Comparison of ENCODE assay signal across 12 cellular contexts in genomic region chr10:97642471-97643159, GRCh38. TPM values are rescaled to one million over a fixed set of nuclear protein-coding genes. Genes with fewer than 3 reads are reported as not detected.
DNase-seq lines count a peak whose midpoint lies in the region; ATAC-seq, FAIRE-seq and TF ChIP-seq lines count a peak whose summit lies in the region.
"Not testable (repeated sequence)": the region's sequence is repeated elsewhere in the genome, so short reads cannot be mapped to it uniquely, and the experiment has no call there.
"Had no signal": no experiment of that assay in that cellular context is flagged by ENCODE, and none has a peak within 500 bp of the region (broad histone marks: within the 10 kb centered on the region; RNA-seq: fewer than 3 reads in every experiment).

No MANE protein-coding gene starts in this region.

- H4K20me1 ChIP-seq in BLaER1 treated with 17β-estradiol and CSF1 and Interleukin-3, amounts not matched to agents 10 nM and 100 nM = peaks cover 0 to 15% (median 6%) of the 10 kb centered on the region in 11 experiments; a peak in 7 of 22 replicates
- not testable (repeated sequence) for H4K20me1 ChIP-seq in keratinocyte (ENCODE audit: control insufficient read depth, extremely low read depth, insufficient read depth, low read length)

- H3K27me3 Mint-ChIP-seq in IgD-negative memory B cell; activated B cell treated with CpG ODN at 0.5 μM for 24 hours; activated naive CD4-positive, alpha-beta T cell treated with anti-CD3 and anti-CD28 coated beads, Interleukin-2, amount 10 ng/mL, durations not matched to agents 7 days and 5 days; chondrocyte (ENCODE audit: low read depth); nephron progenitor cell (ENCODE audit: low read depth, poor library complexity); stimulated activated naive CD8-positive, alpha-beta T cell treated with anti-CD3 and anti-CD28 coated beads, Interleukin-15, amount 100 ng/mL, for 72 hours: not testable (repeated sequence)

- POLR2A ChIA-PET in activated B cell treated with CpG ODN at 0.5 μM for 24 hours (lab: Charles Lee) = interaction anchor here (0.6 to 2.4 kb wide), 2 partner anchors 44 to 94 kb away, joined by 3 to 18 read pairs; partner anchors contain the start of gene AVPI1

- H3K36me3 Mint-ChIP-seq in IgD-negative memory B cell = peaks cover 10% of the 10 kb centered on the region
- H3K36me3 Mint-ChIP-seq in activated B cell treated with CpG ODN at 0.5 μM for 24 hours (ENCODE audit: low read depth) = peaks cover 35% of the 10 kb centered on the region
- peaks cover 13% of the 10 kb centered on the region for H3K36me3 Mint-ChIP-seq in activated naive CD4-positive, alpha-beta T cell treated with anti-CD3 and anti-CD28 coated beads, Interleukin-2, amount 10 ng/mL, durations not matched to agents 7 days and 5 days
- H3K36me3 Mint-ChIP-seq in chondrocyte (ENCODE audit: low read depth) = not testable (repeated sequence)
- peaks cover 29% of the 10 kb centered on the region for H3K36me3 Mint-ChIP-seq in nephron progenitor cell (ENCODE audit: low read depth)

- not testable (repeated sequence) for ATAC-seq in activated B cell treated with CpG ODN at 0.5 μM for 24 hours (ENCODE audit: low read depth); stimulated activated naive CD8-positive, alpha-beta T cell treated with anti-CD3 and anti-CD28 coated beads, Interleukin-15, amount 100 ng/mL, for 72 hours

- intact Hi-C loops in activated B cell treated with CpG ODN at 0.5 μM for 24 hours (cut with micrococcal nuclease) = loop anchor here (10.0 kb wide), 1 partner anchor 492 kb away; the partner anchor contains the start of gene R3HCC1L

- H3K27ac ChIP-seq in BLaER1 treated with 17β-estradiol and CSF1 and Interleukin-3, amounts not matched to agents 10 nM and 100 nM = 0 out of 22 replicates have a peak overlapping the region, but pooled peaks of 1 of the 11 experiments have one; percentile 3
- H3K27ac ChIP-seq in keratinocyte (ENCODE audit: control insufficient read depth, insufficient read depth, low read length) = not testable (repeated sequence)

- not testable (repeated sequence) for H3K9me3 ChIP-seq in BLaER1 treated with 17β-estradiol and CSF1 and Interleukin-3, amounts not matched to agents 10 nM and 100 nM (replicated peaks in 1 of 11); keratinocyte (ENCODE audit: control insufficient read depth, low read depth, low read length)

- dilution Hi-C loops in keratinocyte (cut with MboI; ENCODE audit: extremely low pct_ligation_motif_present, low sequenced_read_pairs) = not testable (repeated sequence)

- not testable (repeated sequence) for TF ChIP-seq CTCF in activated B cell treated with CpG ODN at 0.5 μM for 24 hours (IDR thresholded peaks at IDR 0.05); chondrocyte (IDR thresholded peaks at IDR 0.05); keratinocyte (optimal IDR thresholded peaks at IDR 0.05 in 1 of 3, IDR thresholded peaks at IDR 0.05 in 1 of 3, conservative IDR thresholded peaks at IDR 0.05 in 1 of 3; ENCODE audit: extremely low read depth in 1 of 3, insufficient read depth in 2 of 3, low read length in 3 of 3); nephron progenitor cell (IDR thresholded peaks at IDR 0.05)

- peaks cover 13 to 47% (median 16%) of the 10 kb centered on the region in 10 experiments; a peak in 17 of 20 replicates for H3K4me1 ChIP-seq in BLaER1 treated with 17β-estradiol and CSF1 and Interleukin-3, amounts not matched to agents 10 nM and 100 nM
- peaks cover 14% of the 10 kb centered on the region for H3K4me1 ChIP-seq in keratinocyte (ENCODE audit: control insufficient read depth, extremely low read depth, insufficient read depth, low read length)

- FAIRE-seq in keratinocyte (lab: Jason Lieb, UNC) = not testable (repeated sequence)

- H3K9ac ChIP-seq in BLaER1 treated with 17β-estradiol and CSF1 and Interleukin-3, amounts not matched to agents 10 nM and 100 nM = peak overlapping the region in 2 of 11 experiments; percentile 92 to 94; a peak in 4 of 22 replicates
- H3K9ac ChIP-seq in keratinocyte (ENCODE audit: control insufficient read depth, extremely low read depth, insufficient read depth, low read length) = not testable (repeated sequence)

- H3K79me2 ChIP-seq in keratinocyte (ENCODE audit: control insufficient read depth, insufficient read depth, low read length) = peaks cover 58% of the 10 kb centered on the region

- H3K4me3 Mint-ChIP-seq in IgD-negative memory B cell (peak overlapping the region; percentile 46 to 100 (median 86)), activated B cell treated with CpG ODN at 0.5 μM for 24 hours (peak overlapping the region; percentile 41), chondrocyte (ENCODE audit: unreplicated experiment) (peak overlapping the region; percentile 98), nephron progenitor cell (peak overlapping the region; percentile 99)
- H3K4me3 Mint-ChIP-seq in activated naive CD4-positive, alpha-beta T cell treated with anti-CD3 and anti-CD28 coated beads, Interleukin-2, amount 10 ng/mL, durations not matched to agents 7 days and 5 days = peak overlapping the region; percentile 97
- peak overlapping the region; percentile 46 to 55 for H3K4me3 Mint-ChIP-seq in stimulated activated naive CD8-positive, alpha-beta T cell treated with anti-CD3 and anti-CD28 coated beads, Interleukin-15, amount 100 ng/mL, for 72 hours

- H3K9me3 Mint-ChIP-seq in IgD-negative memory B cell; activated B cell treated with CpG ODN at 0.5 μM for 24 hours; activated naive CD4-positive, alpha-beta T cell treated with anti-CD3 and anti-CD28 coated beads, Interleukin-2, amount 10 ng/mL, durations not matched to agents 7 days and 5 days; chondrocyte (ENCODE audit: low read depth); nephron progenitor cell; stimulated activated naive CD8-positive, alpha-beta T cell treated with anti-CD3 and anti-CD28 coated beads, Interleukin-15, amount 100 ng/mL, for 72 hours: not testable (repeated sequence)

- peaks cover 6 to 35% (median 12%) of the 10 kb centered on the region in 11 experiments; a peak in 14 of 22 replicates for H3K36me3 ChIP-seq in BLaER1 treated with 17β-estradiol and CSF1 and Interleukin-3, amounts not matched to agents 10 nM and 100 nM
- H3K36me3 ChIP-seq in keratinocyte (ENCODE audit: control insufficient read depth in 2 of 2, extremely low read depth in 1 of 2, insufficient read depth in 2 of 2, low read length in 2 of 2) = peaks cover 6 to 21% of the 10 kb centered on the region in 2 experiments

- H3K4me1 Mint-ChIP-seq in IgD-negative memory B cell (peaks cover 6 to 24% (median 18%) of the 10 kb centered on the region in 3 donors), activated B cell treated with CpG ODN at 0.5 μM for 24 hours (peaks cover 25% of the 10 kb centered on the region), chondrocyte (ENCODE audit: low read depth) (peaks cover 29% of the 10 kb centered on the region), nephron progenitor cell (peaks cover 28% of the 10 kb centered on the region)
- peaks cover 28% of the 10 kb centered on the region for H3K4me1 Mint-ChIP-seq in activated naive CD4-positive, alpha-beta T cell treated with anti-CD3 and anti-CD28 coated beads, Interleukin-2, amount 10 ng/mL, durations not matched to agents 7 days and 5 days
- peaks cover 29% of the 10 kb centered on the region for H3K4me1 Mint-ChIP-seq in stimulated activated naive CD8-positive, alpha-beta T cell treated with anti-CD3 and anti-CD28 coated beads, Interleukin-15, amount 100 ng/mL, for 72 hours

- H2AFZ ChIP-seq in keratinocyte (ENCODE audit: control insufficient read depth, low read length) = not testable (repeated sequence)

- peak overlapping the region in 5 of 10 experiments; percentile 80 to 83 (median 82); a peak in 7 of 20 replicates for H3K4me3 ChIP-seq in BLaER1 treated with 17β-estradiol and CSF1 and Interleukin-3, amounts not matched to agents 10 nM and 100 nM
- H3K4me3 ChIP-seq in keratinocyte (ENCODE audit: control insufficient read depth in 2 of 3, extremely low read depth in 1 of 3, insufficient read depth in 2 of 3, low read depth in 1 of 3, low read length in 3 of 3) = peak overlapping the region in 2 of 3 experiments; percentile 88 to 89

- peak overlapping the region; percentile 63 to 85 (median 74); a peak in 21 of 22 replicates for H3K4me2 ChIP-seq in BLaER1 treated with 17β-estradiol and CSF1 and Interleukin-3, amounts not matched to agents 10 nM and 100 nM
- peak overlapping the region; percentile 94 for H3K4me2 ChIP-seq in keratinocyte (ENCODE audit: control insufficient read depth, extremely low read depth, insufficient read depth, low read depth, low read length)

- H3K9me1 ChIP-seq in keratinocyte (ENCODE audit: control insufficient read depth, extremely low read depth, insufficient read depth, low read length) = not testable (repeated sequence)

- CTCF ChIA-PET in activated B cell treated with CpG ODN at 0.5 μM for 24 hours (lab: Charles Lee) = not testable (repeated sequence)
- CTCF ChIA-PET in activated naive CD4-positive, alpha-beta T cell treated with anti-CD3 and anti-CD28 coated beads, Interleukin-2, amount 10 ng/mL, durations not matched to agents 7 days and 5 days (lab: Charles Lee) = interaction anchor here (0.6 kb wide), 1 partner anchor 329 kb away, joined by 3 read pairs; no protein-coding TSS in a partner anchor

- not testable (repeated sequence) for DNase-seq in activated B cell treated with CpG ODN at 0.5 μM for 24 hours; activated naive CD4-positive, alpha-beta T cell treated with anti-CD3 and anti-CD28 coated beads, Interleukin-2, amount 10 ng/mL, durations not matched to agents 7 days and 5 days; chondrocyte (ENCODE audit: low spot score); keratinocyte (ENCODE audit: low read depth, low spot score); nephron progenitor cell; stimulated activated naive CD8-positive, alpha-beta T cell treated with anti-CD3 and anti-CD28 coated beads, Interleukin-15, amount 100 ng/mL, for 72 hours

- H3K27ac Mint-ChIP-seq in IgD-negative memory B cell (peak overlapping the region in 1 of 3 donors; percentile 96), activated B cell treated with CpG ODN at 0.5 μM for 24 hours (peak overlapping the region; percentile 5), chondrocyte (ENCODE audit: unreplicated experiment) (peak overlapping the region; percentile 98), nephron progenitor cell (peak overlapping the region; percentile 49)
- not testable (repeated sequence) for H3K27ac Mint-ChIP-seq in activated naive CD4-positive, alpha-beta T cell treated with anti-CD3 and anti-CD28 coated beads, Interleukin-2, amount 10 ng/mL, durations not matched to agents 7 days and 5 days
- H3K27ac Mint-ChIP-seq in stimulated activated naive CD8-positive, alpha-beta T cell treated with anti-CD3 and anti-CD28 coated beads, Interleukin-15, amount 100 ng/mL, for 72 hours = peak overlapping the region in 1 of 2 donors; percentile 8

- H3K27me3 ChIP-seq in BLaER1 treated with 17β-estradiol and CSF1 and Interleukin-3, amounts not matched to agents 10 nM and 100 nM; keratinocyte (ENCODE audit: control insufficient read depth, extremely low read depth, insufficient read depth, low read length): not testable (repeated sequence)

RNA-seq across cellular contexts. Expression of gene PI4K2A, which starts 2.1 kb away (rescaled TPM):
- polyA plus RNA-seq in IgD-negative memory B cell (10.0 TPM), keratinocyte (51.3 to 73.3 TPM (median 63.8 TPM) in 3 replicates)
- total RNA-seq in activated B cell treated with CpG ODN at 0.5 μM for 24 hours (15.0 and 15.1 TPM in 2 replicates), chondrocyte (20.1 to 20.9 TPM (median 20.1 TPM) in 3 replicates)
- polyA plus RNA-seq in keratinocyte (2011; ENCODE audit: low read depth) = 15.0 TPM
- polyA plus RNA-seq in keratinocyte (2011; cell fraction: cytosol; rRNA removed) = 63.5 and 72.3 TPM in 2 replicates
- 77.0 and 83.5 TPM in 2 replicates for polyA plus RNA-seq in keratinocyte (2011; cell fraction: nucleus; rRNA removed)
- 43.1 and 51.3 TPM in 2 replicates for polyA plus RNA-seq in keratinocyte (2012; ENCODE audit: low replicate concordance)
- 44.8 to 69.0 TPM (median 54.8 TPM) in 3 replicates for polyA minus RNA-seq in keratinocyte
- 37.0 TPM for polyA minus RNA-seq in keratinocyte (2011; cell fraction: cytosol; rRNA and poly(A)+ RNA removed)
- 29.9 and 44.9 TPM in 2 replicates for polyA minus RNA-seq in keratinocyte (2011; cell fraction: nucleus; rRNA and poly(A)+ RNA removed)

RNA-seq across cellular contexts. Expression of gene MORN4, which starts 9.3 kb away (rescaled TPM):
- polyA plus RNA-seq in IgD-negative memory B cell (2.1 TPM), keratinocyte (9.1 to 12.6 TPM (median 10.3 TPM) in 3 replicates)
- total RNA-seq in activated B cell treated with CpG ODN at 0.5 μM for 24 hours (1.5 and 2.9 TPM in 2 replicates), chondrocyte (11.3 to 13.7 TPM (median 11.8 TPM) in 3 replicates)
- 2.9 TPM for polyA plus RNA-seq in keratinocyte (2011; ENCODE audit: low read depth)
- polyA plus RNA-seq in keratinocyte (2011; cell fraction: cytosol; rRNA removed) = 11.7 and 13.4 TPM in 2 replicates
- 8.6 and 10.0 TPM in 2 replicates for polyA plus RNA-seq in keratinocyte (2011; cell fraction: nucleus; rRNA removed)
- polyA plus RNA-seq in keratinocyte (2012; ENCODE audit: low replicate concordance) = 8.6 and 13.0 TPM in 2 replicates
- polyA minus RNA-seq in keratinocyte = 3.0 to 4.8 TPM (median 3.9 TPM) in 3 replicates
- 3.5 TPM for polyA minus RNA-seq in keratinocyte (2011; cell fraction: cytosol; rRNA and poly(A)+ RNA removed)
- 2.8 and 4.3 TPM in 2 replicates for polyA minus RNA-seq in keratinocyte (2011; cell fraction: nucleus; rRNA and poly(A)+ RNA removed)

RNA-seq across cellular contexts. Expression of gene AVPI1, which starts 44.4 kb away (rescaled TPM):
- polyA plus RNA-seq in IgD-negative memory B cell (3.3 TPM), keratinocyte (22.3 to 83.2 TPM (median 48.8 TPM) in 3 replicates)
- total RNA-seq in activated B cell treated with CpG ODN at 0.5 μM for 24 hours (0.51 and 1.2 TPM in 2 replicates), chondrocyte (5.1 to 7.7 TPM (median 6.5 TPM) in 3 replicates)
- 35.6 TPM for polyA plus RNA-seq in keratinocyte (2011; ENCODE audit: low read depth)
- polyA plus RNA-seq in keratinocyte (2011; cell fraction: cytosol; rRNA removed) = 46.4 and 55.3 TPM in 2 replicates
- polyA plus RNA-seq in keratinocyte (2011; cell fraction: nucleus; rRNA removed) = 55.8 and 77.0 TPM in 2 replicates
- 28.2 and 159 TPM in 2 replicates for polyA plus RNA-seq in keratinocyte (2012; ENCODE audit: low replicate concordance)
- 26.9 to 46.4 TPM (median 32.3 TPM) in 3 replicates for polyA minus RNA-seq in keratinocyte
- polyA minus RNA-seq in keratinocyte (2011; cell fraction: cytosol; rRNA and poly(A)+ RNA removed) = 62.0 TPM
- polyA minus RNA-seq in keratinocyte (2011; cell fraction: nucleus; rRNA and poly(A)+ RNA removed) = 53.1 and 56.0 TPM in 2 replicates

RNA-seq across cellular contexts. Expression of gene C10orf62, which starts 53.1 kb away (rescaled TPM):
- polyA plus RNA-seq in IgD-negative memory B cell (not detected), keratinocyte (0.06 to 0.08 TPM in 2 of 3 replicates, not detected in the other)
- total RNA-seq in activated B cell treated with CpG ODN at 0.5 μM for 24 hours (not detected in 2 replicates), chondrocyte (not detected in 3 replicates)
- not detected for polyA plus RNA-seq in keratinocyte (2011; ENCODE audit: low read depth)
- polyA plus RNA-seq in keratinocyte (2011; cell fraction: cytosol; rRNA removed) = not detected in 2 replicates
- 0.09 and 0.12 TPM in 2 replicates for polyA plus RNA-seq in keratinocyte (2011; cell fraction: nucleus; rRNA removed)
- not detected in 2 replicates for polyA plus RNA-seq in keratinocyte (2012; ENCODE audit: low replicate concordance)
- polyA minus RNA-seq in keratinocyte = not detected in 3 replicates
- polyA minus RNA-seq in keratinocyte (2011; cell fraction: cytosol; rRNA and poly(A)+ RNA removed) = not detected
- polyA minus RNA-seq in keratinocyte (2011; cell fraction: nucleus; rRNA and poly(A)+ RNA removed) = not detected in 2 replicates
- total RNA-seq: A673; activated naive CD4-positive, alpha-beta T cell treated with anti-CD3 and anti-CD28 coated beads, Interleukin-2, amount 50 U/mL, for 72 hours; HT1080 had no signal
- polyA plus RNA-seq: small intestine had no signal

RNA-seq across cellular contexts. Expression of gene HOGA1, which starts 58.4 kb away (rescaled TPM):
- polyA plus RNA-seq in IgD-negative memory B cell = not detected
- not detected in 2 replicates for total RNA-seq in activated B cell treated with CpG ODN at 0.5 μM for 24 hours
- total RNA-seq in chondrocyte = 0.12 TPM in 1 of 3 replicates, not detected in the others
- 0.49 to 1.0 TPM (median 0.89 TPM) in 3 replicates for polyA plus RNA-seq in keratinocyte
- polyA plus RNA-seq in keratinocyte (2011; ENCODE audit: low read depth) = 0.21 TPM
- 0.30 and 0.40 TPM in 2 replicates for polyA plus RNA-seq in keratinocyte (2011; cell fraction: cytosol; rRNA removed)
- 0.57 and 0.60 TPM in 2 replicates for polyA plus RNA-seq in keratinocyte (2011; cell fraction: nucleus; rRNA removed)
- polyA plus RNA-seq in keratinocyte (2012; ENCODE audit: low replicate concordance) = 0.23 and 0.63 TPM in 2 replicates
- 0.30 to 0.62 TPM (median 0.38 TPM) in 3 replicates for polyA minus RNA-seq in keratinocyte
- polyA minus RNA-seq in keratinocyte (2011; cell fraction: cytosol; rRNA and poly(A)+ RNA removed) = not detected
- 0.32 TPM in 1 of 2 replicates, not detected in the other for polyA minus RNA-seq in keratinocyte (2011; cell fraction: nucleus; rRNA and poly(A)+ RNA removed)
- total RNA-seq: A673; activated naive CD4-positive, alpha-beta T cell treated with anti-CD3 and anti-CD28 coated beads, Interleukin-2, amount 50 U/mL, for 72 hours had no signal

Comparison
In these comparisons a context has a peak if more than half of its experiments do, and no peak if none do; other contexts are left out.
1. H3K4me3 Mint-ChIP-seq: peak in every context shown above with its lines; median percentile 99 in nephron progenitor cell; 98 in chondrocyte; 97 in activated naive CD4-positive, alpha-beta T cell treated with anti-CD3 and anti-CD28 coated beads, Interleukin-2, amount 10 ng/mL, durations not matched to agents 7 days and 5 days; 86 in IgD-negative memory B cell; 50 in stimulated activated naive CD8-positive, alpha-beta T cell treated with anti-CD3 and anti-CD28 coated beads, Interleukin-15, amount 100 ng/mL, for 72 hours; 41 in activated B cell treated with CpG ODN at 0.5 μM for 24 hours.